In genomic region chrX:132023117-132023895, GRCh38 we compare ENCODE assay signal across 1 cellular context.
A peak's percentile ranks its signal among the peaks of the same experiment; 100 is the strongest.
TF ChIP-seq lines count a peak whose summit lies in the region.

Gene STK26, plus strand, starts transcription at chrX:132023302. Its CDS starts 316 bp downstream, at chrX:132023618.

TF ChIP-seq in HEK293, 187 proteins besides CTCF, POLR2A, EP300 and RAD21 (continued from another document and continues in another):
- no peak for TF ChIP-seq PRDM2 (tag by site-specific recombination; IDR thresholded peaks at IDR 0.05; ENCODE audit: borderline replicate concordance)
- 0 out of 2 replicates have a peak, but pooled peaks have one; percentile 32 for TF ChIP-seq MZF1 (tag by site-specific recombination; IDR thresholded peaks at IDR 0.05; ENCODE audit: borderline replicate concordance)
- peak; percentile 58; the same call in 1 of the 2 replicates for TF ChIP-seq ZNF341 (tag by site-specific recombination; IDR thresholded peaks at IDR 0.05; ENCODE audit: low read depth)
- TF ChIP-seq YY1 (tag by site-specific recombination; IDR thresholded peaks at IDR 0.05), result peak; percentile 15; the same call in 1 of the 2 replicates
- no peak for TF ChIP-seq ZNF658 (tag by site-specific recombination; IDR thresholded peaks at IDR 0.05)
- no peak for TF ChIP-seq RBAK (tag by site-specific recombination; IDR thresholded peaks at IDR 0.05)
- TF ChIP-seq ZXDB (tag by site-specific recombination; IDR thresholded peaks at IDR 0.05), result peak; percentile 52; the same call in 1 of the 2 replicates
- no peak for TF ChIP-seq ZNF114 (tag by site-specific recombination; IDR thresholded peaks at IDR 0.05)
- TF ChIP-seq ZNF621 (tag by site-specific recombination; IDR thresholded peaks at IDR 0.05), result no peak
- no peak for TF ChIP-seq ZNF248 (tag by site-specific recombination; IDR thresholded peaks at IDR 0.05)
- TF ChIP-seq ZNF501 (tag by site-specific recombination; IDR thresholded peaks at IDR 0.05), result no peak
- no peak for TF ChIP-seq ZNF26 (tag by site-specific recombination; IDR thresholded peaks at IDR 0.05)
- no peak for TF ChIP-seq FEZF1 (tag by site-specific recombination; IDR thresholded peaks at IDR 0.05)
- no peak for TF ChIP-seq ZNF521 (tag by site-specific recombination; IDR thresholded peaks at IDR 0.05)
- TF ChIP-seq ZNF560 (tag by site-specific recombination; IDR thresholded peaks at IDR 0.05; ENCODE audit: borderline replicate concordance), result no peak
- TF ChIP-seq ZBTB11 (tag by site-specific recombination; conservative IDR thresholded peaks at IDR 0.05; ENCODE audit: low read depth), result 0 out of 2 replicates have a peak, but pooled peaks have one; percentile 13
- TF ChIP-seq ZNF707 (tag by site-specific recombination; IDR thresholded peaks at IDR 0.05), result no peak
- peak; percentile 98 for TF ChIP-seq ZBTB8A (tag by site-specific recombination; IDR thresholded peaks at IDR 0.05)
- TF ChIP-seq ZNF19 (tag by site-specific recombination; IDR thresholded peaks at IDR 0.05; ENCODE audit: low read depth), result no peak
- no peak for TF ChIP-seq ZBTB44 (tag by site-specific recombination; IDR thresholded peaks at IDR 0.05)
- no peak for TF ChIP-seq TCF7L2 (IDR thresholded peaks at IDR 0.05; ENCODE audit: borderline replicate concordance, low read depth, low read length)
- TF ChIP-seq ZNF513 (tag by site-specific recombination; IDR thresholded peaks at IDR 0.05), result no peak; the same call in 1 of the 2 replicates
- TF ChIP-seq GFI1B (tag by site-specific recombination; IDR thresholded peaks at IDR 0.05), result no peak
- no peak for TF ChIP-seq ZNF544 (tag by site-specific recombination; IDR thresholded peaks at IDR 0.05)
- peak; percentile 36; the same call in 1 of the 2 replicates for TF ChIP-seq ZNF76 (tag by site-specific recombination; IDR thresholded peaks at IDR 0.05; ENCODE audit: borderline replicate concordance, low read depth)
- no peak for TF ChIP-seq TRIM28 (IDR thresholded peaks at IDR 0.05; ENCODE audit: borderline replicate concordance, low read length)
- no peak for TF ChIP-seq ZNF23 (tag by site-specific recombination; IDR thresholded peaks at IDR 0.05; ENCODE audit: borderline replicate concordance)
- peak; percentile 77 for TF ChIP-seq ZFP69B (tag by site-specific recombination; IDR thresholded peaks at IDR 0.05)
- TF ChIP-seq PRDM1 (tag by site-specific recombination; IDR thresholded peaks at IDR 0.05), result no peak
- no peak for TF ChIP-seq ZNF768 (tag by site-specific recombination; IDR thresholded peaks at IDR 0.05)
- no peak for TF ChIP-seq ZNF16 (tag by site-specific recombination; IDR thresholded peaks at IDR 0.05; ENCODE audit: low read depth)
- no peak for TF ChIP-seq KLF1 (tag by site-specific recombination; IDR thresholded peaks at IDR 0.05)
- no peak for TF ChIP-seq ZNF280D (tag by site-specific recombination; IDR thresholded peaks at IDR 0.05)
- TF ChIP-seq ZNF10 (tag by site-specific recombination; IDR thresholded peaks at IDR 0.05), result no peak
- TF ChIP-seq ZNF221 (tag by site-specific recombination; IDR thresholded peaks at IDR 0.05; ENCODE audit: borderline replicate concordance), result no peak
- no peak for TF ChIP-seq ZNF426 (tag by site-specific recombination; IDR thresholded peaks at IDR 0.05)
- TF ChIP-seq ZNF624 (tag by site-specific recombination; IDR thresholded peaks at IDR 0.05), result no peak
- no peak for TF ChIP-seq ZNF596 (tag by site-specific recombination; IDR thresholded peaks at IDR 0.05)
- TF ChIP-seq ZNF629 (tag by site-specific recombination; IDR thresholded peaks at IDR 0.05), result no peak
- peak; percentile 73; the same call in 1 of the 2 replicates for TF ChIP-seq ZBTB48 (tag by site-specific recombination; IDR thresholded peaks at IDR 0.05)
- no peak for TF ChIP-seq PRDM10 (tag by site-specific recombination; IDR thresholded peaks at IDR 0.05)
